Comparison of ENCODE assay signal across 1 cellular context in the genomic region with DNA sequence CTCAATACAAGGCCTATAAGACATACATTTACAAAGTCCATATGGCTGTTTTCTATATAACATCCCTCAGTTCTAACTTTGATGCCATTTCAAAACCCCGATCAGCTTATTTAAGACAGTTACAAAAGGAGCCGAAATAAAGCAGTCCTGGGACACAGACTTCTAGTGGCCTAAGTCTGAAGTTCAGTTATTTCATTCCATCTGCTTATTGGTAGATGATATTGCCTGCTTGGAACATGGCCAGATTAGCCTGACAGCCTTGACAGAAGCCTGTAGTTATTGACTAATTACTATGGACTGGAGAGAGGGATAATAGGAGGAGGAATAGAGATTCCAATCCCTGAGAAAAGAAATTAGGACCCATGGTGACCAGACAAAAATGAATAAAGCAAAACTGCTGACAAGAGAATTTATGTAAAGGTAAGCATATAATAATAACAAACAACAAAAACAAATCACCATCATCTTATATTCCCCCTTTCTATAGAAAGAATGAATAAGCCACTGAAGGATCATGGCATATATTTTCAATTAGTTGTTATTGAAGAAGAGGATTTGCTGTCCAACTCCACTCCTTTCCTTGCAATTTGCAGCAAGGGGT.
TF ChIP-seq lines count a peak whose summit lies in the region.

No MANE protein-coding gene starts in this region.

TF ChIP-seq in K562, 482 proteins besides CTCF, POLR2A, EP300 and RAD21 (continued from another document):
- TF ChIP-seq, protein P1, sequence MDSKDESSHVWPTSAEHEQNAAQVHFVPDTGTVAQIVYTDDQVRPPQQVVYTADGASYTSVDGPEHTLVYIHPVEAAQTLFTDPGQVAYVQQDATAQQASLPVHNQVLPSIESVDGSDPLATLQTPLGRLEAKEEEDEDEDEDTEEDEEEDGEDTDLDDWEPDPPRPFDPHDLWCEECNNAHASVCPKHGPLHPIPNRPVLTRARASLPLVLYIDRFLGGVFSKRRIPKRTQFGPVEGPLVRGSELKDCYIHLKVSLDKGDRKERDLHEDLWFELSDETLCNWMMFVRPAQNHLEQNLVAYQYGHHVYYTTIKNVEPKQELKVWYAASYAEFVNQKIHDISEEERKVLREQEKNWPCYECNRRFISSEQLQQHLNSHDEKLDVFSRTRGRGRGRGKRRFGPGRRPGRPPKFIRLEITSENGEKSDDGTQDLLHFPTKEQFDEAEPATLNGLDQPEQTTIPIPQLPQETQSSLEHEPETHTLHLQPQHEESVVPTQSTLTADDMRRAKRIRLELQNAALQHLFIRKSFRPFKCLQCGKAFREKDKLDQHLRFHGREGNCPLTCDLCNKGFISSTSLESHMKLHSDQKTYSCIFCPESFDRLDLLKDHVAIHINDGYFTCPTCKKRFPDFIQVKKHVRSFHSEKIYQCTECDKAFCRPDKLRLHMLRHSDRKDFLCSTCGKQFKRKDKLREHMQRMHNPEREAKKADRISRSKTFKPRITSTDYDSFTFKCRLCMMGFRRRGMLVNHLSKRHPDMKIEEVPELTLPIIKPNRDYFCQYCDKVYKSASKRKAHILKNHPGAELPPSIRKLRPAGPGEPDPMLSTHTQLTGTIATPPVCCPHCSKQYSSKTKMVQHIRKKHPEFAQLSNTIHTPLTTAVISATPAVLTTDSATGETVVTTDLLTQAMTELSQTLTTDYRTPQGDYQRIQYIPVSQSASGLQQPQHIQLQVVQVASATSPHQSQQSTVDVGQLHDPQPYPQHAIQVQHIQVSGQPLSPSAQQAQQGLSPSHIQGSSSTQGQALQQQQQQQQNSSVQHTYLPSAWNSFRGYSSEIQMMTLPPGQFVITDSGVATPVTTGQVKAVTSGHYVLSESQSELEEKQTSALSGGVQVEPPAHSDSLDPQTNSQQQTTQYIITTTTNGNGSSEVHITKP (IDR thresholded peaks at IDR 0.05; ENCODE audit: partially characterized antibody): no peak
- TF ChIP-seq SMAD3 (CRISPR knock-in tag; conservative IDR thresholded peaks at IDR 0.05): no peak
- TF ChIP-seq C11orf30 (IDR thresholded peaks at IDR 0.05; ENCODE audit: low read depth): 0 out of 2 replicates have a peak, but pooled peaks have one; percentile 11
- no peak for TF ChIP-seq FOSL1 (tag; conservative IDR thresholded peaks at IDR 0.05)
- TF ChIP-seq MAFF (IDR thresholded peaks at IDR 0.05; ENCODE audit: low read length): 0 out of 2 replicates have a peak, but pooled peaks have one; percentile 14
- TF ChIP-seq ZNF23 (CRISPR knock-in tag; IDR thresholded peaks at IDR 0.05): no peak
- no peak for TF ChIP-seq CREBBP (IDR thresholded peaks at IDR 0.05; ENCODE audit: low read depth, low read length)
- TF ChIP-seq KDM5B (IDR thresholded peaks at IDR 0.05; ENCODE audit: insufficient replicate concordance, low read depth, low read length): no peak
- peak; percentile 42; the same call in 1 of the 2 replicates for TF ChIP-seq MAFK (IDR thresholded peaks at IDR 0.05; ENCODE audit: low read length)
- TF ChIP-seq ZNF165 (CRISPR knock-in tag; IDR thresholded peaks at IDR 0.05; ENCODE audit: borderline replicate concordance): no peak
- TF ChIP-seq, protein P2, sequence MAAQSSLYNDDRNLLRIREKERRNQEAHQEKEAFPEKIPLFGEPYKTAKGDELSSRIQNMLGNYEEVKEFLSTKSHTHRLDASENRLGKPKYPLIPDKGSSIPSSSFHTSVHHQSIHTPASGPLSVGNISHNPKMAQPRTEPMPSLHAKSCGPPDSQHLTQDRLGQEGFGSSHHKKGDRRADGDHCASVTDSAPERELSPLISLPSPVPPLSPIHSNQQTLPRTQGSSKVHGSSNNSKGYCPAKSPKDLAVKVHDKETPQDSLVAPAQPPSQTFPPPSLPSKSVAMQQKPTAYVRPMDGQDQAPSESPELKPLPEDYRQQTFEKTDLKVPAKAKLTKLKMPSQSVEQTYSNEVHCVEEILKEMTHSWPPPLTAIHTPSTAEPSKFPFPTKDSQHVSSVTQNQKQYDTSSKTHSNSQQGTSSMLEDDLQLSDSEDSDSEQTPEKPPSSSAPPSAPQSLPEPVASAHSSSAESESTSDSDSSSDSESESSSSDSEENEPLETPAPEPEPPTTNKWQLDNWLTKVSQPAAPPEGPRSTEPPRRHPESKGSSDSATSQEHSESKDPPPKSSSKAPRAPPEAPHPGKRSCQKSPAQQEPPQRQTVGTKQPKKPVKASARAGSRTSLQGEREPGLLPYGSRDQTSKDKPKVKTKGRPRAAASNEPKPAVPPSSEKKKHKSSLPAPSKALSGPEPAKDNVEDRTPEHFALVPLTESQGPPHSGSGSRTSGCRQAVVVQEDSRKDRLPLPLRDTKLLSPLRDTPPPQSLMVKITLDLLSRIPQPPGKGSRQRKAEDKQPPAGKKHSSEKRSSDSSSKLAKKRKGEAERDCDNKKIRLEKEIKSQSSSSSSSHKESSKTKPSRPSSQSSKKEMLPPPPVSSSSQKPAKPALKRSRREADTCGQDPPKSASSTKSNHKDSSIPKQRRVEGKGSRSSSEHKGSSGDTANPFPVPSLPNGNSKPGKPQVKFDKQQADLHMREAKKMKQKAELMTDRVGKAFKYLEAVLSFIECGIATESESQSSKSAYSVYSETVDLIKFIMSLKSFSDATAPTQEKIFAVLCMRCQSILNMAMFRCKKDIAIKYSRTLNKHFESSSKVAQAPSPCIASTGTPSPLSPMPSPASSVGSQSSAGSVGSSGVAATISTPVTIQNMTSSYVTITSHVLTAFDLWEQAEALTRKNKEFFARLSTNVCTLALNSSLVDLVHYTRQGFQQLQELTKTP (IDR thresholded peaks at IDR 0.05; ENCODE audit: low read depth in 1 of 2, partially characterized antibody in 2 of 2): no peak
- TF ChIP-seq ZFP1 (CRISPR knock-in tag; IDR thresholded peaks at IDR 0.05): no peak
- TF ChIP-seq GATA2 (CRISPR knock-in tag; IDR thresholded peaks at IDR 0.05): no peak
- TF ChIP-seq ZNF316 (IDR thresholded peaks at IDR 0.05): peak; percentile 72; the same call in 1 of the 2 replicates
- peak; percentile 41; the same call in 1 of the 2 replicates for TF ChIP-seq MAFG (tag; conservative IDR thresholded peaks at IDR 0.05)
- no peak for TF ChIP-seq LEF1 (IDR thresholded peaks at IDR 0.05)
- no peak for TF ChIP-seq E2F3 (CRISPR knock-in tag; IDR thresholded peaks at IDR 0.05)
- TF ChIP-seq SMARCE1 (IDR thresholded peaks at IDR 0.05): no peak
- no peak for TF ChIP-seq FOXA3 (CRISPR knock-in tag; conservative IDR thresholded peaks at IDR 0.05 in 1 of 2, IDR thresholded peaks at IDR 0.05 in 1 of 2)
- TF ChIP-seq, protein P3, sequence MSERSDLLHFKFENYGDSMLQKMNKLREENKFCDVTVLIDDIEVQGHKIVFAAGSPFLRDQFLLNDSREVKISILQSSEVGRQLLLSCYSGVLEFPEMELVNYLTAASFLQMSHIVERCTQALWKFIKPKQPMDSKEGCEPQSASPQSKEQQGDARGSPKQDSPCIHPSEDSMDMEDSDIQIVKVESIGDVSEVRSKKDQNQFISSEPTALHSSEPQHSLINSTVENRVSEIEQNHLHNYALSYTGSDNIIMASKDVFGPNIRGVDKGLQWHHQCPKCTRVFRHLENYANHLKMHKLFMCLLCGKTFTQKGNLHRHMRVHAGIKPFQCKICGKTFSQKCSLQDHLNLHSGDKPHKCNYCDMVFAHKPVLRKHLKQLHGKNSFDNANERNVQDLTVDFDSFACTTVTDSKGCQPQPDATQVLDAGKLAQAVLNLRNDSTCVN (CRISPR knock-in tag; IDR thresholded peaks at IDR 0.05): no peak
